Comparison of ENCODE assay signal across 8 cellular contexts in the genomic region with DNA sequence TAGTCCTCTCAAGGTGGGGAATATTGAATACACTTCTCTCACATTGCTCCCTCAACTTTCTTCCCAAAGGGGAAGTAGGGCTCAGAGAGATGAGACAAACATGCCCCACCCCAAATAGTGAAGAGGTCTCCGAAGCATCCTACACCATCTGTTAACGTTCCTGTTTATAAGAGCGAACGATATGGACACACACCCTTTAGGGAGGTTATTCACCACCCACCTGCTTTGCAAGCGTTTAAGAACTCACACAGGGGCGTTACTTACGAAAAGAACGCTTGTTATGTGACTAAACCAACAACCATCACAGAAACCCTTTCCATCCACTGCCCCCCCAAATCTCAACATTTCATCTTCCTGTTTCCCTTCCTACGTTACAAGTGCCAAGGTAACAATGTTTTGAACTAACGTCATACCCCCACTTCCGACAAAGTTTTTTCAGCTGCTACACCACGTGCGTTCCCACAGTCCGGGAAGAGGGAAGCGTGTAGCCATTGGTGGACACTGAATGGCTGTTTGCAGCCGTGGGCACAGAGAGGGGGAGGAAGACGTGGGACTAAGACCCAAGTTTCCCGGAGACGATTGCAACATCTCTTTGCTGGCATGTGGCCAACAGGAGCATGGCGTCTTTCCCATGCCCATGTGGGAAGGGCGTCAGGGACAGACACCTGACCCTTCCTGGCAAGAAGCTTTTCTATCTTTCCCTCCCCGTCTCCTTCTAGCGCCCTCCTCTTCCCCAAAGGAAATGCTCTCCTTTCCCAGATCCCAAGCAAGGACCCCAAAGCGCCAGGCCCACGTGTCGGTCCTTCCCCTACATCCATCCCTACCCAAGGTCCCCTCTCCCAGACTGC. TPM values are rescaled to one million over a fixed set of nuclear protein-coding genes. Genes with fewer than 3 reads are reported as not detected.
DNase-seq lines count a peak whose midpoint lies in the region; ATAC-seq and TF ChIP-seq lines count a peak whose summit lies in the region.

No MANE protein-coding gene starts in this region.

- H3K4me3 ChIP-seq in lower leg skin (ENCODE audit: low read depth, poor library complexity, severe bottlenecking) (peak overlapping the region; percentile 97), BE2C (ENCODE audit: low read depth, low read length) (no peak overlapping the region)

- peaks cover 94% of the 10 kb centered on the region for H3K27me3 ChIP-seq in BE2C

- peak overlapping the region; percentile 78 for H3K27ac Mint-ChIP-seq in activated CD4-positive, alpha-beta T cell treated with anti-CD3 and anti-CD28 coated beads, Interleukin-2, amount 10 ng/mL, durations not matched to agents 7 days and 5 days

- POLR2A ChIA-PET in activated CD4-positive, alpha-beta T cell treated with anti-CD3 and anti-CD28 coated beads, Interleukin-2, amount 10 ng/mL, durations not matched to agents 7 days and 5 days (lab: Charles Lee): interaction anchor here (0.6 kb wide), 1 partner anchor 114 kb away, joined by 3 read pairs; no protein-coding TSS in a partner anchor

- H3K9me3 ChIP-seq in BE2C: no peaks in the 10 kb centered on the region

- H3K4me3 Mint-ChIP-seq in activated CD4-positive, alpha-beta T cell treated with anti-CD3 and anti-CD28 coated beads, Interleukin-2, amount 10 ng/mL, durations not matched to agents 7 days and 5 days: peak overlapping the region; percentile 84

- H3K36me3 ChIP-seq in BE2C: no peaks in the 10 kb centered on the region

- no peaks in the 10 kb centered on the region for H3K4me1 ChIP-seq in BE2C

- no peaks in the 10 kb centered on the region for H3K9me3 Mint-ChIP-seq in activated CD4-positive, alpha-beta T cell treated with anti-CD3 and anti-CD28 coated beads, Interleukin-2, amount 10 ng/mL, durations not matched to agents 7 days and 5 days

- WGBS in lower leg skin, 2 donors: 0 to 1% methylated on average over 26 of the region's 26 CpGs

- H3K4me1 Mint-ChIP-seq in activated CD4-positive, alpha-beta T cell treated with anti-CD3 and anti-CD28 coated beads, Interleukin-2, amount 10 ng/mL, durations not matched to agents 7 days and 5 days: peaks cover 44% of the 10 kb centered on the region

- no peak for TF ChIP-seq POLR2A in lower leg skin (IDR thresholded peaks at IDR 0.05)

- DNase-seq in GDM1 (lab: John Stamatoyannopoulos, UW) (peak; percentile 29), NCI-H446 treated with DMSO at 0.1 percent for 48 hours (lab: John Stamatoyannopoulos, UW) (peak; percentile 12), ecto neural progenitor cell (ENCODE audit: low spot score) (peak; percentile 76), lower leg skin (ENCODE audit: low spot score in 2 of 2) (peak; percentile 96 to 99), BE2C (no peak)
- peak; percentile 55 for DNase-seq in activated CD4-positive, alpha-beta T cell treated with anti-CD3 and anti-CD28 coated beads, Interleukin-2, amount 10 ng/mL, durations not matched to agents 7 days and 5 days
- DNase-seq in stimulated activated CD4-positive, alpha-beta T cell treated with anti-CD3 and anti-CD28 coated beads, TNF-alpha, amount 100 ng/mL, for 24 hours (ENCODE audit: low read depth in 3 of 3): peak; percentile 18 to 46 (median 21)

- peaks cover 4% of the 10 kb centered on the region for H3K36me3 Mint-ChIP-seq in activated CD4-positive, alpha-beta T cell treated with anti-CD3 and anti-CD28 coated beads, Interleukin-2, amount 10 ng/mL, durations not matched to agents 7 days and 5 days (ENCODE audit: low read depth)

- peak; percentile 35 for ATAC-seq in HG02642 (IDR thresholded peaks at IDR 0.05; ENCODE audit: poor library complexity, unreplicated experiment)

- intact Hi-C loops in lower leg skin (cut with DNase I; ENCODE audit: low total_unique reads): loop anchor here (10.0 kb wide), 1 partner anchor 2003 kb away; no protein-coding TSS in a partner anchor

- CTCF ChIA-PET in activated CD4-positive, alpha-beta T cell treated with anti-CD3 and anti-CD28 coated beads, Interleukin-2, amount 10 ng/mL, durations not matched to agents 7 days and 5 days (lab: Charles Lee): no interaction called here

- peaks cover 36% of the 10 kb centered on the region for H3K27me3 Mint-ChIP-seq in activated CD4-positive, alpha-beta T cell treated with anti-CD3 and anti-CD28 coated beads, Interleukin-2, amount 10 ng/mL, durations not matched to agents 7 days and 5 days

- TF ChIP-seq CTCF in lower leg skin (IDR thresholded peaks at IDR 0.05) (no peak), BE2C (IDR thresholded peaks at IDR 0.05; ENCODE audit: low read depth, low read length) (no peak)

RNA-seq across cellular contexts. Expression of a gene that starts 1.2 kb away (rescaled TPM):
- total RNA-seq in activated CD4-positive, alpha-beta T cell treated with anti-CD3 and anti-CD28 coated beads, Interleukin-2, amount 10 ng/mL, durations not matched to agents 7 days and 5 days: 10 to 100 TPM; 27.1 to 31.4 TPM
- 100 to 1,000 TPM; 544 to 987 (median 637) TPM for total RNA-seq in lower leg skin
- polyA plus RNA-seq in BE2C (2012; ENCODE audit: insufficient read depth, insufficient read length, low read depth): 0.77 TPM

RNA-seq across cellular contexts. Expression of a gene that starts 48.0 kb away (rescaled TPM):
- under 1 TPM; 0.17 to 0.35 TPM for total RNA-seq in activated CD4-positive, alpha-beta T cell treated with anti-CD3 and anti-CD28 coated beads, Interleukin-2, amount 10 ng/mL, durations not matched to agents 7 days and 5 days
- total RNA-seq in lower leg skin: 1 to 10 TPM; 2.0 to 2.5 (median 2.2) TPM
- not detected for polyA plus RNA-seq in BE2C (2012; ENCODE audit: insufficient read depth, insufficient read length, low read depth)

Comparison
In these comparisons a context has a peak if more than half of its experiments do, and no peak if none do; other contexts are left out.
1. RNA of a gene that starts 1.2 kb away (total RNA-seq): 544 to 987 TPM in lower leg skin; 27.1 to 31.4 TPM in activated CD4-positive, alpha-beta T cell treated with anti-CD3 and anti-CD28 coated beads, Interleukin-2, amount 10 ng/mL, durations not matched to agents 7 days and 5 days; every median in the first group is over 10 times any median in the second.